In genomic region chr16:15996432-15997109, GRCh38 we compare ENCODE assay signal across 1 cellular context.
TF ChIP-seq lines count a peak whose summit lies in the region.

No MANE protein-coding gene starts in this region.

TF ChIP-seq in HCT116, 20 proteins besides CTCF, POLR2A, EP300 and RAD21 (continued from another document):
- TF ChIP-seq, protein P1, sequence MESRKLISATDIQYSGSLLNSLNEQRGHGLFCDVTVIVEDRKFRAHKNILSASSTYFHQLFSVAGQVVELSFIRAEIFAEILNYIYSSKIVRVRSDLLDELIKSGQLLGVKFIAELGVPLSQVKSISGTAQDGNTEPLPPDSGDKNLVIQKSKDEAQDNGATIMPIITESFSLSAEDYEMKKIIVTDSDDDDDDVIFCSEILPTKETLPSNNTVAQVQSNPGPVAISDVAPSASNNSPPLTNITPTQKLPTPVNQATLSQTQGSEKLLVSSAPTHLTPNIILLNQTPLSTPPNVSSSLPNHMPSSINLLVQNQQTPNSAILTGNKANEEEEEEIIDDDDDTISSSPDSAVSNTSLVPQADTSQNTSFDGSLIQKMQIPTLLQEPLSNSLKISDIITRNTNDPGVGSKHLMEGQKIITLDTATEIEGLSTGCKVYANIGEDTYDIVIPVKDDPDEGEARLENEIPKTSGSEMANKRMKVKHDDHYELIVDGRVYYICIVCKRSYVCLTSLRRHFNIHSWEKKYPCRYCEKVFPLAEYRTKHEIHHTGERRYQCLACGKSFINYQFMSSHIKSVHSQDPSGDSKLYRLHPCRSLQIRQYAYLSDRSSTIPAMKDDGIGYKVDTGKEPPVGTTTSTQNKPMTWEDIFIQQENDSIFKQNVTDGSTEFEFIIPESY (IDR thresholded peaks at IDR 0.05; ENCODE audit: extremely low read depth, insufficient replicate concordance, low read length), result no peak
- TF ChIP-seq ELF1 (IDR thresholded peaks at IDR 0.05; ENCODE audit: borderline replicate concordance, low read depth) (no peak), ATF3 (IDR thresholded peaks at IDR 0.05) (no peak), ZFX (IDR thresholded peaks at IDR 0.05) (no peak), EZH2 (IDR thresholded peaks at IDR 0.05) (no peak), FOSL1 (IDR thresholded peaks at IDR 0.05; ENCODE audit: low read depth) (peak; percentile 92), SP1 (IDR thresholded peaks at IDR 0.05; ENCODE audit: low read depth) (peak; percentile 77), CEBPB (IDR thresholded peaks at IDR 0.05; ENCODE audit: low read depth) (no peak), EZH2phosphoT487 (IDR thresholded peaks at IDR 0.05; ENCODE audit: borderline replicate concordance) (no peak), ZNF274 (IDR thresholded peaks at IDR 0.05; ENCODE audit: low read depth, low read length) (no peak), EGR1 (IDR thresholded peaks at IDR 0.05; ENCODE audit: low read depth) (no peak), SRF (IDR thresholded peaks at IDR 0.05; ENCODE audit: low read depth) (no peak)
